Comparison of ENCODE assay signal across 25 cellular contexts in the genomic region with DNA sequence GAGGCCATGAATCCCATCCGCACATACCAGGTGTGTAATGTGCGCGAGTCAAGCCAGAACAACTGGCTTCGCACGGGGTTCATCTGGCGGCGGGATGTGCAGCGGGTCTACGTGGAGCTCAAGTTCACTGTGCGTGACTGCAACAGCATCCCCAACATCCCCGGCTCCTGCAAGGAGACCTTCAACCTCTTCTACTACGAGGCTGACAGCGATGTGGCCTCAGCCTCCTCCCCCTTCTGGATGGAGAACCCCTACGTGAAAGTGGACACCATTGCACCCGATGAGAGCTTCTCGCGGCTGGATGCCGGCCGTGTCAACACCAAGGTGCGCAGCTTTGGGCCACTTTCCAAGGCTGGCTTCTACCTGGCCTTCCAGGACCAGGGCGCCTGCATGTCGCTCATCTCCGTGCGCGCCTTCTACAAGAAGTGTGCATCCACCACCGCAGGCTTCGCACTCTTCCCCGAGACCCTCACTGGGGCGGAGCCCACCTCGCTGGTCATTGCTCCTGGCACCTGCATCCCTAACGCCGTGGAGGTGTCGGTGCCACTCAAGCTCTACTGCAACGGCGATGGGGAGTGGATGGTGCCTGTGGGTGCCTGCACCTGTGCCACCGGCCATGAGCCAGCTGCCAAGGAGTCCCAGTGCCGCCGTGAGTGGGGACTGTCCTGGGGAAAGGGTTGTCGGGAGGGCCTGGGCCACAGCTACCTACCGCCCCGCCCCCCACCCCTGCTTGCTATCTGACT.
"Had no signal": no experiment of that assay in that cellular context is flagged by ENCODE, and none has a peak within 500 bp of the region (broad histone marks: within the 10 kb centered on the region; RNA-seq: fewer than 3 reads in every experiment).

No MANE protein-coding gene starts in this region.

- DNase-seq: activated CD4-positive, alpha-beta T cell treated with anti-CD3 and anti-CD28 coated beads for 4 hours; activated CD4-positive, alpha-beta T cell treated with anti-CD3 and anti-CD28 coated beads, Interleukin-2, amount 50 U/mL, for 4 hours; activated naive CD4-positive, alpha-beta T cell; activated T-cell treated with anti-CD3 and anti-CD28 coated beads for 4 hours; activated T-cell treated with anti-CD3 and anti-CD28 coated beads, Interleukin-2, amount 50 U/mL, for 72 hours; cerebellar nuclear complex; colonic mucosa; effector memory CD8-positive, alpha-beta T cell; erythroblast; gastrocnemius medialis; islet precursor cell; left colon; natural killer cell; right lobe of liver; stimulated activated CD4-positive, alpha-beta T cell treated with anti-CD3 and anti-CD28 coated beads, Interleukin-2, amount 100 ng/mL, for 48 hours; T-helper 1 cell had no signal

- H3K27ac Mint-ChIP-seq: activated naive CD4-positive, alpha-beta T cell treated with anti-CD3 and anti-CD28 coated beads, Interleukin-2, amount 50 U/mL, for 72 hours; activated T-cell treated with anti-CD3 and anti-CD28 coated beads, Interleukin-2, amount 50 U/mL, for 72 hours; effector memory CD8-positive, alpha-beta T cell; natural killer cell; progenitor cell of endocrine pancreas; stimulated activated naive CD8-positive, alpha-beta T cell treated with anti-CD3 and anti-CD28 coated beads, Interleukin-15, Interleukin-2, amounts not matched to agents 100 ng/mL and 50 ng/mL, for 24 hours; T-helper 2 cell treated with Interferon-gamma antibody and Interleukin-4, amounts not matched to agents 5 μg/mL and 100 μg/mL, for 36 hours had no signal

- ATAC-seq: activated naive CD4-positive, alpha-beta T cell treated with anti-CD3 and anti-CD28 coated beads, Interleukin-2, amount 50 U/mL, for 72 hours; activated T-cell treated with anti-CD3 and anti-CD28 coated beads, Interleukin-2, amount 50 U/mL, for 72 hours; effector memory CD8-positive, alpha-beta T cell; gastrocnemius medialis; left colon; natural killer cell; right lobe of liver had no signal

- H3K4me2 ChIP-seq: hepatocyte had no signal

- H3K36me3 ChIP-seq: colonic mucosa, gastrocnemius medialis, ovary, right lobe of liver, thoracic aorta had no signal

- H2AFZ ChIP-seq: hepatocyte had no signal

- H3K27ac ChIP-seq: colonic mucosa, gastrocnemius medialis, hepatocyte, right lobe of liver, thoracic aorta, upper lobe of left lung, vagina had no signal

- H3K9me3 Mint-ChIP-seq: activated naive CD4-positive, alpha-beta T cell treated with anti-CD3 and anti-CD28 coated beads, Interleukin-2, amount 50 U/mL, for 72 hours; activated T-cell treated with anti-CD3 and anti-CD28 coated beads, Interleukin-2, amount 50 U/mL, for 72 hours; effector memory CD8-positive, alpha-beta T cell; natural killer cell; stimulated activated naive CD8-positive, alpha-beta T cell treated with anti-CD3 and anti-CD28 coated beads, Interleukin-15, Interleukin-2, amounts not matched to agents 100 ng/mL and 50 ng/mL, for 24 hours; T-helper 2 cell treated with Interferon-gamma antibody and Interleukin-4, amounts not matched to agents 5 μg/mL and 100 μg/mL, for 36 hours had no signal

- H3K4me3 Mint-ChIP-seq: activated T-cell treated with anti-CD3 and anti-CD28 coated beads, Interleukin-2, amount 50 U/mL, for 72 hours; effector memory CD8-positive, alpha-beta T cell; natural killer cell; stimulated activated naive CD8-positive, alpha-beta T cell treated with anti-CD3 and anti-CD28 coated beads, Interleukin-15, Interleukin-2, amounts not matched to agents 100 ng/mL and 50 ng/mL, for 24 hours; T-helper 2 cell treated with Interferon-gamma antibody and Interleukin-4, amounts not matched to agents 5 μg/mL and 100 μg/mL, for 36 hours had no signal

- H3K9me3 ChIP-seq: colonic mucosa, gastrocnemius medialis, ovary, right lobe of liver, thoracic aorta, upper lobe of left lung, vagina had no signal

- H3K4me3 ChIP-seq: colonic mucosa, gastrocnemius medialis, hepatocyte, ovary, right lobe of liver, thoracic aorta, upper lobe of left lung, vagina had no signal

- H3K4me1 Mint-ChIP-seq: natural killer cell had no signal

- H3K36me3 Mint-ChIP-seq: activated naive CD4-positive, alpha-beta T cell treated with anti-CD3 and anti-CD28 coated beads, Interleukin-2, amount 50 U/mL, for 72 hours; natural killer cell had no signal

- H3K27me3 ChIP-seq: colonic mucosa, hepatocyte, ovary, right lobe of liver, vagina had no signal
